In the genomic region with DNA sequence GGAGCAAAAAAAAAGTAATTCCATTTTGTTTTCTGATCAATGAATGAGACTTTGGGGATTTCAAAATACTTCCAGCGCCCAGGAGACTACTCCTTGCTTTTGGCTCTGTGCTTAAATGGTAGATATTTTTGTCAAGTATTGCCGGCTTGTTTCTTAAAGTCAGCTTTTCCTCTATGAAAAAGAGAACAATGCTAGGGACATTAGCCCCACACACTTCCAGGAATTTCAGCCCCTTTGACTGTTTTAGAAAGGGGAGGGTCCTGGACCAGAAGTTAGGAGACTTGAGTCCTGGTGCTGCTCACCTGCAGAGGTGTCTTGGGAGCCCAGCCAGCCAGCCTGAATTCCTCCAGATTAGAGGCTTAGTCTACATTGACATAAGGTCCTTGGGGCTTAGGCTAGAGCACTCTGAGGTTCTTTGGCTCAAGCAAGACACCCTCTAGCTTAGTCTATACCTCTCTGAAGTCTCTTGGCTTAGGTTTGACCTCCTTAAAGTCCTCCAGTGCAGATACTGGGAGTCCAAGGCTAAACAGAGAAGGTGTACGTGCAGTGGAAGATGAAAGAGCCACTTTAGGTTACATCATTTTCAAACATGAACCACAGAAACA, we compare ENCODE assay signal across 9 cellular contexts. TPM values are rescaled to one million over a fixed set of nuclear protein-coding genes. Genes with fewer than 3 reads are reported as not detected.
DNase-seq lines count a peak whose midpoint lies in the region; ATAC-seq lines count a peak whose summit lies in the region.
"Had no signal": no experiment of that assay in that cellular context is flagged by ENCODE, and none has a peak within 500 bp of the region (broad histone marks: within the 10 kb centered on the region; RNA-seq: fewer than 3 reads in every experiment).

No MANE protein-coding gene starts in this region.

- H3K36me3 Mint-ChIP-seq in T-helper 2 cell treated with Interferon-gamma antibody and Interleukin-4, amounts not matched to agents 5 μg/mL and 100 μg/mL, for 36 hours (ENCODE audit: low read depth), result peaks cover 2% of the 10 kb centered on the region
- no peaks in the 10 kb centered on the region for H3K36me3 Mint-ChIP-seq in activated T-helper 2 cell treated with anti-CD3 and anti-CD28 coated beads, Interferon-gamma antibody, Interleukin-2, Interleukin-4, amounts not matched to agents 10 μg/mL and 5 μg/mL and 100 μg/mL, durations not matched to agents 14 hours and 24 hours and 36 hours (ENCODE audit: low read depth)

- H3K9me3 Mint-ChIP-seq in T-helper 2 cell treated with Interferon-gamma antibody and Interleukin-4, amounts not matched to agents 5 μg/mL and 100 μg/mL, for 36 hours, result no peaks in the 10 kb centered on the region
- no peaks in the 10 kb centered on the region for H3K9me3 Mint-ChIP-seq in activated T-helper 2 cell treated with anti-CD3 and anti-CD28 coated beads, Interferon-gamma antibody, Interleukin-2, Interleukin-4, amounts not matched to agents 10 μg/mL and 5 μg/mL and 100 μg/mL, durations not matched to agents 14 hours and 24 hours and 36 hours

- H3K27me3 Mint-ChIP-seq in T-helper 2 cell treated with Interferon-gamma antibody and Interleukin-4, amounts not matched to agents 5 μg/mL and 100 μg/mL, for 36 hours (ENCODE audit: low read depth), result no peaks in the 10 kb centered on the region
- H3K27me3 Mint-ChIP-seq in activated T-helper 2 cell treated with anti-CD3 and anti-CD28 coated beads, Interferon-gamma antibody, Interleukin-2, Interleukin-4, amounts not matched to agents 10 μg/mL and 5 μg/mL and 100 μg/mL, durations not matched to agents 14 hours and 24 hours and 36 hours (ENCODE audit: low read depth), result peaks cover 4% of the 10 kb centered on the region

- no peak for ATAC-seq in GM21515 (IDR thresholded peaks at IDR 0.05; ENCODE audit: unreplicated experiment)

- H3K4me1 ChIP-seq in subcutaneous abdominal adipose tissue (ENCODE audit: control insufficient read depth in 5 of 5, insufficient read depth in 5 of 5, low read length in 5 of 5), result peaks cover 2 to 66% (median 43%) of the 10 kb centered on the region in 5 donors

- DNase-seq in T-helper 2 cell treated with Interferon-gamma antibody and Interleukin-4, amounts not matched to agents 5 μg/mL and 100 μg/mL, for 36 hours (ENCODE audit: low spot score), result no peak
- DNase-seq in T-helper 2 cell (no peak), iPS-NIHi7 (ENCODE audit: extremely low spot score) (peak; percentile 24), Ammon's horn (ENCODE audit: low spot score) (no peak), T-helper 9 cell (no peak)
- DNase-seq in activated T-helper 2 cell treated with anti-CD3 and anti-CD28 coated beads, Interferon-gamma antibody, Interleukin-2, Interleukin-4, amounts not matched to agents 10 μg/mL and 5 μg/mL and 100 μg/mL, durations not matched to agents 14 hours and 24 hours and 36 hours (ENCODE audit: low spot score), result no peak

- H3K4me1 Mint-ChIP-seq in T-helper 2 cell treated with Interferon-gamma antibody and Interleukin-4, amounts not matched to agents 5 μg/mL and 100 μg/mL, for 36 hours (ENCODE audit: low read depth), result peaks cover 45% of the 10 kb centered on the region
- peaks cover 58% of the 10 kb centered on the region for H3K4me1 Mint-ChIP-seq in activated T-helper 2 cell treated with anti-CD3 and anti-CD28 coated beads, Interferon-gamma antibody, Interleukin-2, Interleukin-4, amounts not matched to agents 10 μg/mL and 5 μg/mL and 100 μg/mL, durations not matched to agents 14 hours and 24 hours and 36 hours (ENCODE audit: low read depth)

- intact Hi-C loops in activated T-helper 2 cell treated with anti-CD3 and anti-CD28 coated beads, Interferon-gamma antibody, Interleukin-2, Interleukin-4, amounts not matched to agents 10 μg/mL and 5 μg/mL and 100 μg/mL, durations not matched to agents 14 hours and 24 hours and 36 hours (cut with micrococcal nuclease), result loop anchor here (5.0 kb wide), 3 partner anchors 100 to 965 kb away; partner anchors contain the start of genes ELMOD2 and MAML3

- H3K27ac ChIP-seq in subcutaneous abdominal adipose tissue (ENCODE audit: low read depth, low read length), result peak overlapping the region; percentile 92

- H3K9ac ChIP-seq in subcutaneous abdominal adipose tissue (ENCODE audit: low read length in 5 of 5), result peak overlapping the region in 2 of 5 donors; percentile 83 to 85

- no peaks in the 10 kb centered on the region for H3K9me3 ChIP-seq in subcutaneous abdominal adipose tissue (ENCODE audit: control insufficient read depth in 5 of 5, low read length in 5 of 5)
- H3K9me3 ChIP-seq: mucosa of descending colon had no signal

- peak overlapping the region; percentile 72 to 99 (median 95) for H3K4me3 ChIP-seq in subcutaneous abdominal adipose tissue (ENCODE audit: low read depth in 1 of 5, low read length in 5 of 5)

- no peaks in the 10 kb centered on the region for H3K36me3 ChIP-seq in subcutaneous abdominal adipose tissue (ENCODE audit: control insufficient read depth in 5 of 5, insufficient read depth in 5 of 5, low read length in 5 of 5)

- H3K27me3 ChIP-seq in subcutaneous abdominal adipose tissue (ENCODE audit: control insufficient read depth in 5 of 5, insufficient read depth in 4 of 5, low read length in 5 of 5), result no peaks in the 10 kb centered on the region

- peak overlapping the region; percentile 95 for H3K4me3 Mint-ChIP-seq in T-helper 2 cell treated with Interferon-gamma antibody and Interleukin-4, amounts not matched to agents 5 μg/mL and 100 μg/mL, for 36 hours
- peak overlapping the region; percentile 94 for H3K4me3 Mint-ChIP-seq in activated T-helper 2 cell treated with anti-CD3 and anti-CD28 coated beads, Interferon-gamma antibody, Interleukin-2, Interleukin-4, amounts not matched to agents 10 μg/mL and 5 μg/mL and 100 μg/mL, durations not matched to agents 14 hours and 24 hours and 36 hours (ENCODE audit: low read depth)

- H3K27ac Mint-ChIP-seq in T-helper 2 cell treated with Interferon-gamma antibody and Interleukin-4, amounts not matched to agents 5 μg/mL and 100 μg/mL, for 36 hours, result peak overlapping the region; percentile 99
- peak overlapping the region; percentile 97 for H3K27ac Mint-ChIP-seq in activated T-helper 2 cell treated with anti-CD3 and anti-CD28 coated beads, Interferon-gamma antibody, Interleukin-2, Interleukin-4, amounts not matched to agents 10 μg/mL and 5 μg/mL and 100 μg/mL, durations not matched to agents 14 hours and 24 hours and 36 hours

RNA-seq across cellular contexts. Expression of gene SETD7, which starts 1.6 kb away (rescaled TPM):
- 20.3 and 20.7 TPM in 2 replicates for total RNA-seq in activated T-helper 2 cell treated with anti-CD3 and anti-CD28 coated beads, Interferon-gamma antibody, Interleukin-2, Interleukin-4, amounts not matched to agents 10 μg/mL and 5 μg/mL and 100 μg/mL, durations not matched to agents 14 hours and 24 hours and 36 hours
